In genomic region chr16:87033021-87033471, GRCh38 we compare ENCODE assay signal across 17 cellular contexts.
"Had no signal": no experiment of that assay in that cellular context is flagged by ENCODE, and none has a peak within 500 bp of the region (broad histone marks: within the 10 kb centered on the region; RNA-seq: fewer than 3 reads in every experiment).

No MANE protein-coding gene starts in this region.

- H3K9me3 ChIP-seq: adrenal gland, prostate gland, transverse colon had no signal

- H3K27ac ChIP-seq: adrenal gland, prostate gland, transverse colon had no signal

- H3K4me1 ChIP-seq: adrenal gland, prostate gland, transverse colon had no signal

- H3K27me3 ChIP-seq: adrenal gland, transverse colon had no signal

- DNase-seq: activated B cell treated with CpG ODN at 0.5 μM for 24 hours; activated CD4-positive, alpha-beta T cell treated with anti-CD3 and anti-CD28 coated beads for 4 hours; activated CD4-positive, alpha-beta T cell treated with anti-CD3 and anti-CD28 coated beads, Interleukin-2, amount 50 U/mL, for 48 hours; activated CD8-positive, alpha-beta memory T cell treated with anti-CD3 and anti-CD28 coated beads, Interleukin-2, amount 50 U/mL, for 48 hours; activated naive CD4-positive, alpha-beta T cell; activated T-cell treated with anti-CD3 and anti-CD28 coated beads, Interleukin-2, amount 50 U/mL, for 4 hours; adrenal gland; effector CD4-positive, alpha-beta T cell; hippocampal formation; kidney glomerular epithelial cell; mesendoderm; naive B cell; stimulated activated CD4-positive, alpha-beta T cell treated with anti-CD3 and anti-CD28 coated beads, Interleukin-1b, Interleukin-23, amount 100 ng/mL, for 48 hours; substantia nigra; T-helper 9 cell; transverse colon had no signal

- ATAC-seq: activated T-cell treated with anti-CD3 and anti-CD28 coated beads, Interleukin-2, amount 50 U/mL, for 4 hours had no signal

- H3K4me3 ChIP-seq: adrenal gland, prostate gland, transverse colon had no signal

- H3K36me3 ChIP-seq: adrenal gland, prostate gland, transverse colon had no signal
